ENCODE assay signal across 8 cellular contexts in the genomic region with DNA sequence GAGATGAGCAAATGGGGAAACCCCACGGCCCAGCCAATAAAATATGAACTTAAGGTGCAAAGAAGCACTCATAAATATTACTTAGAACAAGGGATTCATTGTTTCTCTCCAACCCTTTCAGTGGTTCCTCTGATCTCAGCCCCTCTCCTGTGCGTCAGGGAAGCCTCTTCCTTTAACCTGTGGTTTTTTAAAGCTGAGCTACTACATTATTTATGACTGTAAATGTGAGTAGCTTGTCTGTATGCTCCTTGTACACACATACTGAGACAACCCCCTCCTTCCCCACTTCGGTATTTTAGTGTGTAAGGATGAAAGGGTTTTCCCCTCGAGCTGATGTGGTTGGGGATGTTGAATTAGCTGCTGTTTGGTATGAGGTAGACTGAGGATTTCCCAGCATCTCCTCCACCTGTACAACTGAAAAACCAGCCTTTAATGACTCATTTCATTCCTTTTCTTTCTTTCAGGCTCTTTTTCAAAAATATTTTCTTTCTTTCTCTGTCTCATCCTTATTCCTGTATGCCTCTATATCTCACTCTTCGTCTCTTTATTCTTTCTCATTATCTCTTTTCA.
DNase-seq lines count a peak whose midpoint lies in the region; ATAC-seq lines count a peak whose summit lies in the region.

No MANE protein-coding gene starts in this region.

- no peaks in the 10 kb centered on the region for H3K9me3 Mint-ChIP-seq in T-helper 2 cell treated with Interferon-gamma antibody and Interleukin-4, amounts not matched to agents 5 μg/mL and 100 μg/mL, for 36 hours
- peaks cover 0 to 18% of the 10 kb centered on the region in 2 donors for H3K9me3 Mint-ChIP-seq in stimulated activated naive CD8-positive, alpha-beta T cell treated with anti-CD3 and anti-CD28 coated beads, Interleukin-15, amount 100 ng/mL, for 72 hours

- peak; percentile 4 to 7 for DNase-seq in stimulated activated CD4-positive, alpha-beta T cell treated with anti-CD3 and anti-CD28 coated beads, Interleukin-15, amount 100 ng/mL, for 48 hours (ENCODE audit: low read depth in 2 of 2)
- DNase-seq in stimulated activated CD4-positive, alpha-beta T cell treated with anti-CD3 and anti-CD28 coated beads, Interleukin-4, amount 100 ng/mL, for 24 hours, result no peak
- DNase-seq in T-helper 2 cell treated with Interferon-gamma antibody and Interleukin-4, amounts not matched to agents 5 μg/mL and 100 μg/mL, for 36 hours (ENCODE audit: low spot score), result peak; percentile 30
- peak; percentile 3 to 50 for DNase-seq in stimulated activated naive CD8-positive, alpha-beta T cell treated with anti-CD3 and anti-CD28 coated beads, Interleukin-15, amount 100 ng/mL, for 72 hours
- DNase-seq in MV-4-11 (lab: John Stamatoyannopoulos, UW) (no peak), NCI-H345 (lab: John Stamatoyannopoulos, UW) (no peak), NCI-H2081 treated with DMSO at 0.1 percent for 48 hours (lab: John Stamatoyannopoulos, UW) (no peak)

- H3K4me3 Mint-ChIP-seq in T-helper 2 cell treated with Interferon-gamma antibody and Interleukin-4, amounts not matched to agents 5 μg/mL and 100 μg/mL, for 36 hours, result no peak overlapping the region
- H3K4me3 Mint-ChIP-seq in stimulated activated naive CD8-positive, alpha-beta T cell treated with anti-CD3 and anti-CD28 coated beads, Interleukin-15, amount 100 ng/mL, for 72 hours, result no peak overlapping the region

- ATAC-seq in HG03095 (IDR thresholded peaks at IDR 0.05; ENCODE audit: unreplicated experiment), result peak; percentile 96
- ATAC-seq in stimulated activated naive CD8-positive, alpha-beta T cell treated with anti-CD3 and anti-CD28 coated beads, Interleukin-15, amount 100 ng/mL, for 72 hours, result peak; percentile 99

- H3K27me3 Mint-ChIP-seq in T-helper 2 cell treated with Interferon-gamma antibody and Interleukin-4, amounts not matched to agents 5 μg/mL and 100 μg/mL, for 36 hours (ENCODE audit: low read depth), result no peaks in the 10 kb centered on the region
- no peaks in the 10 kb centered on the region for H3K27me3 Mint-ChIP-seq in stimulated activated naive CD8-positive, alpha-beta T cell treated with anti-CD3 and anti-CD28 coated beads, Interleukin-15, amount 100 ng/mL, for 72 hours

- no peak overlapping the region for H3K27ac Mint-ChIP-seq in T-helper 2 cell treated with Interferon-gamma antibody and Interleukin-4, amounts not matched to agents 5 μg/mL and 100 μg/mL, for 36 hours
- no peak overlapping the region for H3K27ac Mint-ChIP-seq in stimulated activated naive CD8-positive, alpha-beta T cell treated with anti-CD3 and anti-CD28 coated beads, Interleukin-15, amount 100 ng/mL, for 72 hours

- H3K36me3 Mint-ChIP-seq in T-helper 2 cell treated with Interferon-gamma antibody and Interleukin-4, amounts not matched to agents 5 μg/mL and 100 μg/mL, for 36 hours (ENCODE audit: low read depth), result no peaks in the 10 kb centered on the region

- no peaks in the 10 kb centered on the region for H3K4me1 Mint-ChIP-seq in T-helper 2 cell treated with Interferon-gamma antibody and Interleukin-4, amounts not matched to agents 5 μg/mL and 100 μg/mL, for 36 hours (ENCODE audit: low read depth)
- no peaks in the 10 kb centered on the region for H3K4me1 Mint-ChIP-seq in stimulated activated naive CD8-positive, alpha-beta T cell treated with anti-CD3 and anti-CD28 coated beads, Interleukin-15, amount 100 ng/mL, for 72 hours

Comparison
In these comparisons a context has a peak if more than half of its experiments do, and no peak if none do; other contexts are left out.
1. DNase-seq: peak in stimulated activated CD4-positive, alpha-beta T cell treated with anti-CD3 and anti-CD28 coated beads, Interleukin-15, amount 100 ng/mL, for 48 hours (2 of 2), T-helper 2 cell treated with Interferon-gamma antibody and Interleukin-4, amounts not matched to agents 5 μg/mL and 100 μg/mL, for 36 hours (single experiment) and stimulated activated naive CD8-positive, alpha-beta T cell treated with anti-CD3 and anti-CD28 coated beads, Interleukin-15, amount 100 ng/mL, for 72 hours (2 of 2); none in stimulated activated CD4-positive, alpha-beta T cell treated with anti-CD3 and anti-CD28 coated beads, Interleukin-4, amount 100 ng/mL, for 24 hours (single experiment), MV-4-11 (single experiment), NCI-H345 (single experiment) and NCI-H2081 treated with DMSO at 0.1 percent for 48 hours (single experiment).